Comparison of ENCODE assay signal across 13 cellular contexts in genomic region chr5:147860641-147861025, GRCh38. TPM values are rescaled to one million over a fixed set of nuclear protein-coding genes. Genes with fewer than 3 reads are reported as not detected.
"Had no signal": no experiment of that assay in that cellular context is flagged by ENCODE, and none has a peak within 500 bp of the region (broad histone marks: within the 10 kb centered on the region; RNA-seq: fewer than 3 reads in every experiment).

No MANE protein-coding gene starts in this region.

- ATAC-seq: activated naive CD8-positive, alpha-beta T cell treated with anti-CD3 and anti-CD28 coated beads, Interleukin-2, amount 50 U/mL, for 24 hours; left cardiac atrium had no signal

- H3K27ac Mint-ChIP-seq: activated naive CD8-positive, alpha-beta T cell treated with anti-CD3 and anti-CD28 coated beads, Interleukin-2, amount 50 U/mL, for 24 hours; immature natural killer cell had no signal

- H3K4me1 ChIP-seq: tibial artery had no signal

- H3K27ac ChIP-seq: ascending aorta, esophagus muscularis mucosa, tibial artery, vagina had no signal

- H3K4me3 ChIP-seq: ascending aorta, esophagus muscularis mucosa, tibial artery, vagina had no signal

- DNase-seq: activated CD4-positive, alpha-beta T cell treated with anti-CD3 and anti-CD28 coated beads for 48 hours; activated naive CD4-positive, alpha-beta T cell treated with Interleukin-2 at 50 U/mL for 16 hours; activated naive CD8-positive, alpha-beta T cell treated with anti-CD3 and anti-CD28 coated beads, Interleukin-2, amount 50 U/mL, for 24 hours; immature natural killer cell; left cardiac atrium; stimulated activated CD4-positive, alpha-beta T cell treated with anti-CD3 and anti-CD28 coated beads, Interleukin-4, amount 100 ng/mL, for 4 hours; tibial artery had no signal

- H3K27me3 ChIP-seq: ascending aorta, esophagus muscularis mucosa, tibial artery, vagina had no signal

- H3K9me3 ChIP-seq: ascending aorta, esophagus muscularis mucosa, tibial artery, vagina had no signal

- H3K36me3 Mint-ChIP-seq: immature natural killer cell had no signal

- H3K36me3 ChIP-seq: ascending aorta, esophagus muscularis mucosa, tibial artery, vagina had no signal

- H3K4me3 Mint-ChIP-seq: activated naive CD8-positive, alpha-beta T cell treated with anti-CD3 and anti-CD28 coated beads, Interleukin-2, amount 50 U/mL, for 24 hours; immature natural killer cell had no signal

- H3K9me3 Mint-ChIP-seq: activated naive CD8-positive, alpha-beta T cell treated with anti-CD3 and anti-CD28 coated beads, Interleukin-2, amount 50 U/mL, for 24 hours; immature natural killer cell had no signal

RNA-seq across cellular contexts. Expression of gene SCGB3A2, which starts 17.9 kb away (rescaled TPM):
- total RNA-seq: ascending aorta, esophagus muscularis mucosa, fibroblast of villous mesenchyme, left cardiac atrium, osteoblast, vagina had no signal
- polyA plus RNA-seq: immature natural killer cell, neural cell had no signal

RNA-seq across cellular contexts. Expression of gene SPINK1, which starts 29.2 kb away (rescaled TPM):
- total RNA-seq: ascending aorta, esophagus muscularis mucosa, fibroblast of villous mesenchyme, left cardiac atrium, osteoblast, vagina had no signal
- polyA plus RNA-seq: immature natural killer cell, neural cell had no signal

RNA-seq across cellular contexts. Expression of gene C5orf46, which starts 45.7 kb away (rescaled TPM):
- total RNA-seq: esophagus muscularis mucosa, osteoblast, vagina had no signal
- polyA plus RNA-seq: immature natural killer cell, neural cell had no signal
